ENCODE assay signal across 8 cellular contexts in the genomic region with DNA sequence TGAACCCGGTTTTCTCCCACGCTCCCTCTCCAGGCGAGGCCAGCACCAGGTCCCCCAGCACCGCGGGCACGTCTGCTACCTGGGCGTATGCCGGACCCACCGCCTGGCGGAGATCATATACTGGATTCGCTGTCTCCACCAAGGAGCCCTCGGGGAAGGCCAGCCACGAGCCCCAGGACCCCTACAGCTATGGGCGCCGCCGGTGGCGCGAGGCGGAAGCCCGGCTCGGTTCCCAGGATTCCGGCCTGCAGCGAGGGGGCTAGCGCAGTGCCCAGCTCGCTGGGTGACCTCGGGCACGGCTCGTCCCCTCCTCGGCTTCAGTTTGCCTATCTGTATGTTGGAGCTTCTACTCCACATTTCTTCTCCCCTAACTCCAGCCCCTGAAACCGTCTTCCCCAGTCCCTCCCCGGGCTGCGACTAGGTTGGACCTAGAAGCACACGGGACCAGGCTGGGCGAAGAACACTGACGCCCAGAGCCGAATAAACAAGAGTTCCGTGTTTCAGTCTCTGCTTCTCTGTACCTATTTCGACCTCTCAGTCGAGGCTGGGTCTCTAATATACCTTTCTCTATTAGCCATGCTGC. TPM values are rescaled to one million over a fixed set of nuclear protein-coding genes. Genes with fewer than 3 reads are reported as not detected.
DNase-seq lines count a peak whose midpoint lies in the region; ATAC-seq and TF ChIP-seq lines count a peak whose summit lies in the region.

No MANE protein-coding gene starts in this region.

- DNase-seq in ascending aorta (ENCODE audit: low spot score in 2 of 2) (no peak), inferior parietal cortex (ENCODE audit: extremely low spot score) (peak; percentile 34), SW480 (ENCODE audit: low spot score) (no peak), NCI-H1105 treated with DMSO at 0.1 percent for 48 hours (lab: John Stamatoyannopoulos, UW) (no peak)
- DNase-seq in stimulated activated naive CD8-positive, alpha-beta T cell treated with anti-CD3 and anti-CD28 coated beads, Interleukin-15, Interleukin-2, amounts not matched to agents 100 U/mL and 50 U/mL, for 24 hours, result no peak
- DNase-seq in stimulated activated CD4-positive, alpha-beta T cell treated with anti-CD3 and anti-CD28 coated beads, Interleukin-15, amount 100 ng/mL, for 24 hours, result no peak

- TF ChIP-seq CTCF in ascending aorta (IDR thresholded peaks at IDR 0.05), result peak in 1 of 3 experiments; percentile 6

- peak overlapping the region; percentile 50; the same call in 1 of the 2 replicates for H3K9ac ChIP-seq in HUES48 (ENCODE audit: low read depth, low read length)

- H3K36me3 ChIP-seq in HUES48 (ENCODE audit: control insufficient read depth, insufficient read depth, low read length) (peaks cover 38% of the 10 kb centered on the region), ascending aorta (peaks cover 14 to 29% of the 10 kb centered on the region in 2 donors)

- H3K27me3 ChIP-seq in HUES48 (ENCODE audit: control insufficient read depth, insufficient read depth, low read length) (no peaks in the 10 kb centered on the region), ascending aorta (no peaks in the 10 kb centered on the region)

- H3K4me3 ChIP-seq in HUES48 (ENCODE audit: low read depth, low read length) (peak overlapping the region; percentile 63), ascending aorta (peak overlapping the region; percentile 46 to 65)

- H3K9me3 ChIP-seq in HUES48 (ENCODE audit: control insufficient read depth, insufficient read depth, low read length) (no peaks in the 10 kb centered on the region), ascending aorta (no peaks in the 10 kb centered on the region)

- intact Hi-C loops in ascending aorta (cut with DNase I), result no loop called here

- peak overlapping the region; percentile 79 for H3K27ac ChIP-seq in HUES48 (ENCODE audit: low read depth, low read length)
- no peak overlapping the region for H3K27ac ChIP-seq in ascending aorta

- H3K4me1 ChIP-seq in HUES48 (ENCODE audit: control insufficient read depth, insufficient read depth, low read length), result peaks cover 12% of the 10 kb centered on the region
- H3K4me1 ChIP-seq in ascending aorta, result peaks cover 0 to 17% of the 10 kb centered on the region in 2 donors

- ATAC-seq in stimulated activated naive CD8-positive, alpha-beta T cell treated with anti-CD3 and anti-CD28 coated beads, Interleukin-15, Interleukin-2, amounts not matched to agents 100 U/mL and 50 U/mL, for 24 hours, result peak; percentile 7
- ATAC-seq in GM21528 (IDR thresholded peaks at IDR 0.05; ENCODE audit: low FRiP score, unreplicated experiment), result no peak

RNA-seq across cellular contexts. Expression of a gene that starts 0.8 kb away (rescaled TPM):
- total RNA-seq in ascending aorta, result 12.3 TPM

RNA-seq across cellular contexts. Expression of a gene that starts 0.8 kb away (rescaled TPM):
- 9.8 TPM for total RNA-seq in ascending aorta

RNA-seq across cellular contexts. Expression of a gene that starts 13.1 kb away (rescaled TPM):
- 271 TPM for total RNA-seq in ascending aorta

RNA-seq across cellular contexts. Expression of a gene that starts 24.4 kb away (rescaled TPM):
- 0.64 TPM for total RNA-seq in ascending aorta

RNA-seq across cellular contexts. Expression of a gene that starts 24.5 kb away (rescaled TPM):
- 75.9 TPM for total RNA-seq in ascending aorta
